In the genomic region with DNA sequence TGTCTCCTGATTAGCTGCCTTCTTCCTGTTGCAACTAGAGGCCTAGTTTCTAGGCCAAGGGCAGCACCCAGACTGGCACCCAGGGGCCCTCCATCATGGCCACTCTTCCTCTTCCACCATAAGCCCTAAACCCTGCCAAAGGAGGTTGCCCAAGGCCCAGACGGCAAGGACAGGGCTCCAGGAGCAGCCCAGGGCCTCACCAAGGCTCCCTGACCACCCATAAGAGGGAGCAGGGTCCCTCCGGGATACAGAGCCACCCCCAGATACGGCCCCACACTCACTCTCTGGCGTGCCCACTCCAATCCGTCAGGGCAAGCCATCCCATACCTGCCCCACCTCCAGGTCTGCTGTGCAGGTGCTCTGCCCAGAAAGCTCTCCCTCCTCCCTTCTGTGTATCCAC, we compare ENCODE assay signal across 14 cellular contexts.
A peak's percentile ranks its signal among the peaks of the same experiment; 100 is the strongest.
DNase-seq lines count a peak whose midpoint lies in the region; ATAC-seq and TF ChIP-seq lines count a peak whose summit lies in the region.
"Had no signal": no experiment of that assay in that cellular context is flagged by ENCODE, and none has a peak within 500 bp of the region (broad histone marks: within the 10 kb centered on the region; RNA-seq: fewer than 3 reads in every experiment).

No MANE protein-coding gene starts in this region.

- TF ChIP-seq POLR2A in heart left ventricle (IDR thresholded peaks at IDR 0.05) (no peak), vagina (IDR thresholded peaks at IDR 0.05) (no peak)

- H3K27me3 ChIP-seq in heart left ventricle: no peaks in the 10 kb centered on the region
- H3K27me3 ChIP-seq in muscle layer of colon (ENCODE audit: control insufficient read depth in 1 of 2, insufficient read depth in 2 of 2, low read length in 2 of 2): no peaks in the 10 kb centered on the region
- no peaks in the 10 kb centered on the region for H3K27me3 ChIP-seq in vagina
- H3K27me3 ChIP-seq: ovary, testis had no signal

- DNase-seq in heart left ventricle: peak in 1 of 5 donors; percentile 23
- DNase-seq in left ventricle myocardium superior: no peak
- no peak for DNase-seq in vagina (ENCODE audit: extremely low spot score in 2 of 2)
- DNase-seq in iPS-NIHi11 (ENCODE audit: low spot score): no peak
- DNase-seq in mucosa of gallbladder (ENCODE audit: low spot score): no peak
- DNase-seq: foreskin melanocyte, NCI-H146, NCI-H510A, ovary, SK-N-SH, testis had no signal

- intact Hi-C loops in heart left ventricle (cut with DNase I) (loop anchor here in 2 of 10 donors (5.0 kb wide), 2 partner anchors 73 to 78 kb away; a partner anchor contains a TSS), left ventricle myocardium superior (cut with micrococcal nuclease) (no loop called here), vagina (cut with DNase I) (no loop called here)

- H3K4me3 ChIP-seq in heart left ventricle (no peak overlapping the region), muscle layer of colon (ENCODE audit: low read depth in 1 of 2, low read length in 2 of 2) (no peak overlapping the region), vagina (no peak overlapping the region)
- H3K4me3 ChIP-seq: ovary, testis had no signal

- 84 to 94% (median 87%) methylated on average over 3 to 5 of the region's 5 CpGs for WGBS in heart left ventricle, 4 donors

- peak overlapping the region in 10 of 12 donors; percentile 9 to 95 (median 89) for H3K27ac ChIP-seq in heart left ventricle
- peak overlapping the region; percentile 83 for H3K27ac ChIP-seq in angular gyrus (ENCODE audit: low read depth, low read length)
- peak overlapping the region; percentile 90 for H3K27ac ChIP-seq in muscle layer of colon (ENCODE audit: low read depth, low read length)
- peak overlapping the region; percentile 98 for H3K27ac ChIP-seq in vagina

- H3K9ac ChIP-seq in muscle layer of colon (ENCODE audit: low read length): no peak overlapping the region
- H3K9ac ChIP-seq: SK-N-SH had no signal

- no peak for TF ChIP-seq CTCF in heart left ventricle (IDR thresholded peaks at IDR 0.05)
- TF ChIP-seq CTCF in vagina (IDR thresholded peaks at IDR 0.05): no peak

- H3K9me3 ChIP-seq in heart left ventricle (no peaks in the 10 kb centered on the region), muscle layer of colon (ENCODE audit: low read length) (no peaks in the 10 kb centered on the region), vagina (no peaks in the 10 kb centered on the region)
- H3K9me3 ChIP-seq: ovary, SK-N-SH, testis had no signal

- H3K36me3 ChIP-seq in heart left ventricle (no peaks in the 10 kb centered on the region), muscle layer of colon (ENCODE audit: insufficient read depth, low read length) (no peaks in the 10 kb centered on the region), vagina (no peaks in the 10 kb centered on the region)
- H3K36me3 ChIP-seq: ovary had no signal

- H3K4me1 ChIP-seq in heart left ventricle (peaks cover 0 to 100% (median 93%) of the 10 kb centered on the region in 12 donors), muscle layer of colon (ENCODE audit: insufficient read depth, low read length) (no peaks in the 10 kb centered on the region), vagina (peaks cover 100% of the 10 kb centered on the region)

- ATAC-seq in heart left ventricle: no peak
- no peak for ATAC-seq in left ventricle myocardium superior
- ATAC-seq in HG02938 (IDR thresholded peaks at IDR 0.05; ENCODE audit: unreplicated experiment): no peak
